ENCODE assay signal across 17 cellular contexts in the genomic region with DNA sequence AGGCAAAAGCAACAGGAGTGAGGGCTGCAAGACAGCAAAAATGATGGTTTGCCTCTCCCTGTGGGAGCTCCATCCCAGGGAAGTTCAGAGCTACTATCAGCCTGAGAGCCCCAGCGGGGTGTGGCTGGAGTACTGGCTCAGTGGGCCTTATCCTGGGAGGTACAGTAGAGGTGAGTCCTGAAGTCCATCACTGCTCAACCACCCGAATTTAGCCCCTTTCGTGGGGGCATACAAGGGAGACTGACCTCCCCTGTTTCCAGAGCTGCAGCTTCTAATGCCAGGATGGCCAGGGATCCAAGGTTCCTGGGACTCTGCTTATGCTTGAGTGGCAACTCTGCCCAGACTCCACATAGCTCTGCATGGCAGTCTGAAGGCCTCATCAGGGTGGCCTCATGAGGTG.
"Had no signal": no experiment of that assay in that cellular context is flagged by ENCODE, and none has a peak within 500 bp of the region (broad histone marks: within the 10 kb centered on the region; RNA-seq: fewer than 3 reads in every experiment).

No MANE protein-coding gene starts in this region.

- ATAC-seq: gastrocnemius medialis, heart right ventricle, left cardiac atrium, left ventricle myocardium superior had no signal

- H3K4me1 ChIP-seq: esophagus muscularis mucosa, gastrocnemius medialis, heart right ventricle, left lung, lower lobe of right lung had no signal

- H3K27ac ChIP-seq: coronary artery, dorsolateral prefrontal cortex, esophagus muscularis mucosa, gastrocnemius medialis, heart right ventricle, left lung, lower lobe of right lung had no signal

- H3K4me3 ChIP-seq: coronary artery, dorsolateral prefrontal cortex, esophagus muscularis mucosa, gastrocnemius medialis, heart right ventricle, left lung, lower lobe of right lung had no signal

- H3K36me3 ChIP-seq: esophagus muscularis mucosa, gastrocnemius medialis, heart right ventricle, left lung, lower lobe of right lung had no signal

- DNase-seq: dermis blood vessel endothelial cell; dorsolateral prefrontal cortex; effector CD4-positive, alpha-beta T cell; effector memory CD4-positive, alpha-beta T cell; gastrocnemius medialis; glutamatergic neuron; head of caudate nucleus; heart right ventricle; hippocampal formation; left cardiac atrium; left lung; left ventricle myocardium superior; lower lobe of right lung; mesendoderm; midbrain had no signal

- H3K27me3 ChIP-seq: esophagus muscularis mucosa, gastrocnemius medialis, heart right ventricle, left lung had no signal
